Comparison of ENCODE assay signal across 22 cellular contexts in genomic region chr10:115882021-115882420, GRCh38.
"Had no signal": no experiment of that assay in that cellular context is flagged by ENCODE, and none has a peak within 500 bp of the region (broad histone marks: within the 10 kb centered on the region; RNA-seq: fewer than 3 reads in every experiment).

No MANE protein-coding gene starts in this region.

- H3K27ac ChIP-seq: esophagus squamous epithelium, gastroesophageal sphincter, neural progenitor cell, ovary, stomach, thoracic aorta, transverse colon had no signal

- ATAC-seq: effector memory CD8-positive, alpha-beta T cell; gastroesophageal sphincter; left colon; left ventricle myocardium superior; natural killer cell treated with Interleukin-12 subunit alpha and Interleukin-12 subunit beta and Interleukin-15 and Interleukin-18, amount 100 ng/mL, for 72 hours; right cardiac atrium had no signal

- H3K27me3 ChIP-seq: esophagus squamous epithelium, gastroesophageal sphincter, neural progenitor cell, ovary, stomach, transverse colon had no signal

- H3K9me3 ChIP-seq: esophagus squamous epithelium, gastroesophageal sphincter, ovary, stomach, thoracic aorta, transverse colon had no signal

- H3K4me1 ChIP-seq: esophagus squamous epithelium, gastroesophageal sphincter, neural progenitor cell, stomach, transverse colon had no signal

- H3K4me3 ChIP-seq: esophagus squamous epithelium, gastroesophageal sphincter, lung, neural progenitor cell, ovary, stomach, thoracic aorta, transverse colon had no signal

- DNase-seq: effector memory CD8-positive, alpha-beta T cell; esophagus squamous epithelium; foreskin fibroblast; glutamatergic neuron; left colon; left ventricle myocardium superior; mesenchymal stem cell; midbrain; nucleus accumbens; ovary; right cardiac atrium; small intestine; stimulated activated CD4-positive, alpha-beta T cell treated with anti-CD3 and anti-CD28 coated beads, Interleukin-12 subunit alpha, Interleukin-12 subunit beta, amount 100 ng/mL, for 4 hours; stimulated activated naive CD4-positive, alpha-beta T cell; stomach; substantia nigra; transverse colon had no signal

- H3K36me3 ChIP-seq: esophagus squamous epithelium, gastroesophageal sphincter, neural progenitor cell, ovary, stomach, thoracic aorta, transverse colon had no signal
